14 cellular contexts compared by ENCODE assay signal in the genomic region with DNA sequence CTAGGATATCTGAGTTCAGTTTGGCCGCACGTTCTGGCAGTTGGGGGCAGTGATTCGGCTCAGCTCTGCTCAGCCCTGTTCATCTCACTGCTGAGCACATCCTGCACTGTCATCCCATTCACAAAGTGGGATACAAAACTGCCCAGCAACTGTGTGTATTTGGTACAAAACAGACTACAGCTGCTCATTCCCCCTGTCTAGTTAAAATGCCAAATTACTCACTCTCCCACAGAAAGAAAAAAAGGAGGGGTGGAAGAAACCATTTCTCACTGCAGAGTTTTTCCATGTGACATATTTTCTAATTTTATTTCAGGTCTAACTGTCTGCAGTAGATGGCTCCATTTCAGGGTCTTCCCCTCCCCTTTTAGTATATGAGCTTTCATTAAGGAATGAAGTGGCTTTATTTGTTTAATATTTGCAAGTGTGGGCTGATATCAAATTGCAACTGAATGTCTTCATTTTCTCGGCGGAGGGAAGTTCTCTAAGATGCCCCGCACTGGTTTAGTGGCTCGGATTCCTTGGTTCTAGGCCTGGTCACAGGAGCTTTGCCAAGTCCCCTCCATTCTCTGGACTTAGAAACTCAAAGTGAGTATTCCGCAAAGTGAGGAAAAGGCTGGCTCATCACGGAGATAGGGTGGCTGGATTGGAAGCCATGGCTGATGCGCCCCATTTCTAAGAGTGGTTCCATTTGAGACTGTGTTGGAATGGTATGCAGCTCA. TPM values are rescaled to one million over a fixed set of nuclear protein-coding genes. Genes with fewer than 3 reads are reported as not detected.
DNase-seq lines count a peak whose midpoint lies in the region; ATAC-seq, FAIRE-seq and TF ChIP-seq lines count a peak whose summit lies in the region.
"Had no signal": no experiment of that assay in that cellular context is flagged by ENCODE, and none has a peak within 500 bp of the region (broad histone marks: within the 10 kb centered on the region; RNA-seq: fewer than 3 reads in every experiment).

No MANE protein-coding gene starts in this region.

- intact Hi-C loops in lower lobe of right lung (cut with DNase I) (no loop called here), transverse colon (cut with DNase I; ENCODE audit: low total_unique reads) (no loop called here)

- H3K27ac ChIP-seq in coronary artery, result peak overlapping the region; percentile 79 to 94
- H3K27ac ChIP-seq in lower lobe of right lung, result peak overlapping the region; percentile 65
- H3K27ac ChIP-seq in transverse colon, result peak overlapping the region; percentile 74 to 87 (median 81)

- no peak for TF ChIP-seq EP300 in transverse colon (IDR thresholded peaks at IDR 0.05; ENCODE audit: low read depth)

- TF ChIP-seq CTCF in coronary artery (IDR thresholded peaks at IDR 0.05) (no peak), lower lobe of right lung (IDR thresholded peaks at IDR 0.05) (no peak), transverse colon (IDR thresholded peaks at IDR 0.05) (no peak)

- no peak overlapping the region for H3K27ac Mint-ChIP-seq in stimulated activated naive B cell treated with anti-CD40 and anti-IgM and Interleukin-4, amounts not matched to agents 10 μg/mL and 1 μg/mL and 100 μg/mL, for 72 hours
- H3K27ac Mint-ChIP-seq: GM23338; naive B cell; T-helper 2 cell treated with Interferon-gamma antibody and Interleukin-4, amounts not matched to agents 5 μg/mL and 100 μg/mL, for 36 hours; type B pancreatic cell had no signal

- no peak overlapping the region for H3K4me3 Mint-ChIP-seq in stimulated activated naive B cell treated with anti-CD40 and anti-IgM and Interleukin-4, amounts not matched to agents 10 μg/mL and 1 μg/mL and 100 μg/mL, for 72 hours
- H3K4me3 Mint-ChIP-seq: GM23338; naive B cell; T-helper 2 cell treated with Interferon-gamma antibody and Interleukin-4, amounts not matched to agents 5 μg/mL and 100 μg/mL, for 36 hours; type B pancreatic cell had no signal

- H3K4me1 Mint-ChIP-seq in stimulated activated naive B cell treated with anti-CD40 and anti-IgM and Interleukin-4, amounts not matched to agents 10 μg/mL and 1 μg/mL and 100 μg/mL, for 72 hours, result no peaks in the 10 kb centered on the region
- H3K4me1 Mint-ChIP-seq: naive B cell had no signal

- peaks cover 5% of the 10 kb centered on the region for H3K9me3 ChIP-seq in lower lobe of right lung
- H3K9me3 ChIP-seq in transverse colon, result no peaks in the 10 kb centered on the region

- in situ Hi-C loops in transverse colon (cut with MboI; ENCODE audit: low pct_ligation_motif_present in 1 of 4, low pct_unique_long_range_greater_than_20kb in 1 of 4, low sequenced_read_pairs in 3 of 4), result no loop called here

- no peaks in the 10 kb centered on the region for H3K36me3 Mint-ChIP-seq in stimulated activated naive B cell treated with anti-CD40 and anti-IgM and Interleukin-4, amounts not matched to agents 10 μg/mL and 1 μg/mL and 100 μg/mL, for 72 hours
- H3K36me3 Mint-ChIP-seq: type B pancreatic cell had no signal

- H3K36me3 ChIP-seq in lower lobe of right lung, result no peaks in the 10 kb centered on the region
- no peaks in the 10 kb centered on the region for H3K36me3 ChIP-seq in transverse colon

- peak; percentile 30 for DNase-seq in HS-27A (ENCODE audit: low read depth)
- DNase-seq in coronary artery (ENCODE audit: low spot score), result peak; percentile 80
- no peak for DNase-seq in lower lobe of right lung
- DNase-seq in transverse colon, result no peak
- DNase-seq in stimulated activated naive B cell treated with anti-CD40 and anti-IgM and Interleukin-4, amounts not matched to agents 10 μg/mL and 1 μg/mL and 100 μg/mL, for 72 hours, result no peak
- no peak for DNase-seq in HTR-8/SVneo (ENCODE audit: insufficient read length, low spot score)
- DNase-seq: caudate nucleus; naive B cell; NK-92 treated with Interleukin-12 subunit alpha and Interleukin-12 subunit beta, amount 100 ng/mL, for 24 hours; stimulated activated CD4-positive, alpha-beta T cell treated with anti-CD3 and anti-CD28 coated beads, Interleukin-4, amount 100 ng/mL, for 24 hours had no signal

- H3K4me3 ChIP-seq in coronary artery (peak overlapping the region; percentile 9), lower lobe of right lung (no peak overlapping the region), transverse colon (no peak overlapping the region)
- H3K4me3 ChIP-seq: GM23338 had no signal

- ATAC-seq in lower lobe of right lung (peak; percentile 73 to 74), HG02870 (IDR thresholded peaks at IDR 0.05; ENCODE audit: unreplicated experiment) (no peak)
- no peak for ATAC-seq in stimulated activated naive B cell treated with anti-CD40 and anti-IgM and Interleukin-4, amounts not matched to agents 10 μg/mL and 1 μg/mL and 100 μg/mL, for 72 hours (replicated peaks)
- ATAC-seq: GM23338 had no signal

- peaks cover 0 to 7% of the 10 kb centered on the region in 2 donors for H3K9me3 Mint-ChIP-seq in stimulated activated naive B cell treated with anti-CD40 and anti-IgM and Interleukin-4, amounts not matched to agents 10 μg/mL and 1 μg/mL and 100 μg/mL, for 72 hours
- H3K9me3 Mint-ChIP-seq: T-helper 2 cell treated with Interferon-gamma antibody and Interleukin-4, amounts not matched to agents 5 μg/mL and 100 μg/mL, for 36 hours; type B pancreatic cell had no signal

- WGBS in transverse colon (ENCODE audit: low coverage in 1 of 2), 2 donors, result 75 to 78% methylated on average over 10 of the region's 10 CpGs

- H3K27me3 ChIP-seq in lower lobe of right lung (ENCODE audit: low read depth) (no peaks in the 10 kb centered on the region), transverse colon (no peaks in the 10 kb centered on the region)

- H3K4me1 ChIP-seq in lower lobe of right lung, result peaks cover 20% of the 10 kb centered on the region
- H3K4me1 ChIP-seq in transverse colon, result peaks cover 0 to 45% (median 19%) of the 10 kb centered on the region in 4 donors

- TF ChIP-seq POLR2A in transverse colon (IDR thresholded peaks at IDR 0.05), result no peak

- no peak for FAIRE-seq in HTR-8/SVneo (lab: Jason Lieb, UNC)

- peaks cover 18 to 47% of the 10 kb centered on the region in 2 donors for H3K27me3 Mint-ChIP-seq in stimulated activated naive B cell treated with anti-CD40 and anti-IgM and Interleukin-4, amounts not matched to agents 10 μg/mL and 1 μg/mL and 100 μg/mL, for 72 hours

RNA-seq across cellular contexts. Expression of a gene that starts 14.7 kb away (rescaled TPM):
- total RNA-seq in lower lobe of right lung (8.0 TPM), transverse colon (10 to 100 TPM in 2 of 4 donors, 1 to 10 TPM in 2; 4.6 to 51.9 (median 10.7) TPM)

Comparison
In these comparisons a context has a peak if more than half of its experiments do, and no peak if none do; other contexts are left out.
1. DNase-seq: peak in HS-27A (single experiment) and coronary artery (single experiment); none in lower lobe of right lung (single experiment), transverse colon (single experiment), stimulated activated naive B cell treated with anti-CD40 and anti-IgM and Interleukin-4, amounts not matched to agents 10 μg/mL and 1 μg/mL and 100 μg/mL, for 72 hours (single experiment) and HTR-8/SVneo (single experiment).
2. ATAC-seq: peak in lower lobe of right lung (2 of 2); none in HG02870 (single experiment) and stimulated activated naive B cell treated with anti-CD40 and anti-IgM and Interleukin-4, amounts not matched to agents 10 μg/mL and 1 μg/mL and 100 μg/mL, for 72 hours (0 of 2).
3. Peak in every context shown above with its lines, with median percentiles within 50 percentile points of each other: H3K27ac ChIP-seq.